ENCODE assay signal across 1 cellular context in genomic region chr22:19890502-19891349, GRCh38.
TF ChIP-seq lines count a peak whose summit lies in the region.

No MANE protein-coding gene starts in this region.

TF ChIP-seq in A549, 52 proteins besides CTCF, POLR2A, EP300 and RAD21 (continued from another document):
- no peak for TF ChIP-seq POLR2AphosphoS2 (conservative IDR thresholded peaks at IDR 0.05; ENCODE audit: low read length)
- no peak for TF ChIP-seq CEBPB (IDR thresholded peaks at IDR 0.05)
- no peak for TF ChIP-seq E2F6 (IDR thresholded peaks at IDR 0.05; ENCODE audit: borderline replicate concordance, low read depth)
- no peak for TF ChIP-seq EHF (CRISPR knock-in tag; IDR thresholded peaks at IDR 0.05)
- TF ChIP-seq PBX3 (IDR thresholded peaks at IDR 0.05): no peak
- no peak for TF ChIP-seq SREBF2 (IDR thresholded peaks at IDR 0.05)
- no peak for TF ChIP-seq SMC3 (IDR thresholded peaks at IDR 0.05)
- no peak for TF ChIP-seq CHD4 (IDR thresholded peaks at IDR 0.05; ENCODE audit: borderline replicate concordance)
- TF ChIP-seq HOXB13 (CRISPR knock-in tag; IDR thresholded peaks at IDR 0.05; ENCODE audit: low read depth): no peak
- TF ChIP-seq ELK1 (IDR thresholded peaks at IDR 0.05; ENCODE audit: low read depth, low read length): no peak
